ENCODE assay signal across 13 cellular contexts in the genomic region with DNA sequence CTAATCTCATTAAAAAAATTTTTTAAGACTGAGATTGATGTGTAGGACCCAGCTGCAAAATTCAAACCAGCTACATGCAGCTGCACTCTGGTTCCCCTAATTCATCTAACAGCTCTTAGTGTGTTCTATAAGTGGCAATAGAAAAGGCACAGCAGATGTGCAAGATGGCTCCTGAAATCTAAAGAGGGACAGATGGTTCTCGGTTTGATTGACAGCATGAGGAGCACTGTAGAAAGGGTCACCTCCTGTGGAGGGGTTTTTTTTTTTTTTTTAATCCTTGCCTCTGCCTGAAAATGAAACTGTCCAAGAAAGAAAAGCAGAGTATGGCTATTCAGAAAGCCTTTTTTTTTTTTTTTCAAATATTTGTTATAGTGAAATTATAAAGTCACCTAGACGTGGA. TPM values are rescaled to one million over a fixed set of nuclear protein-coding genes. Genes with fewer than 3 reads are reported as not detected.
DNase-seq lines count a peak whose midpoint lies in the region; ATAC-seq, FAIRE-seq and TF ChIP-seq lines count a peak whose summit lies in the region.
"Had no signal": no experiment of that assay in that cellular context is flagged by ENCODE, and none has a peak within 500 bp of the region (broad histone marks: within the 10 kb centered on the region; RNA-seq: fewer than 3 reads in every experiment).

No MANE protein-coding gene starts in this region.

- DNase-seq in NCI-H1092 (lab: John Stamatoyannopoulos, UW): peak; percentile 43
- DNase-seq in GM12878 (ENCODE audit: low read depth, low spot score): no peak
- DNase-seq in RWPE1 (ENCODE audit: low spot score): no peak
- no peak for DNase-seq in G401 (ENCODE audit: low spot score)
- no peak for DNase-seq in 8988T
- DNase-seq: activated CD4-positive, alpha-beta T cell treated with anti-CD3 and anti-CD28 coated beads, Interleukin-2, amount 50 U/mL, for 48 hours; brain microvascular endothelial cell; EL; stimulated activated CD4-positive, alpha-beta T cell treated with anti-CD3 and anti-CD28 coated beads, Interleukin-1b, Interleukin-23, amount 100 ng/mL, for 48 hours had no signal

- in situ Hi-C loops in GM12878 (cut with MboI): no loop called here
- in situ Hi-C loops in G401 (cut with HindIII; ENCODE audit: low sequenced_read_pairs): no loop called here

- POLR2A ChIA-PET in GM12878 (lab: Charles Lee): interaction anchor here (0.6 to 0.7 kb wide), 5 partner anchors 15 to 549 kb away, joined by 3 to 7 read pairs (median 3); no protein-coding TSS in a partner anchor
- POLR2A ChIA-PET in RWPE1 (lab: Yijun Ruan, JAX; ENCODE audit: low non-redundant PET): no interaction called here

- no peak for TF ChIP-seq RAD21 in GM12878 (IDR thresholded peaks at IDR 0.05; ENCODE audit: insufficient read depth, low read depth, low read length)

- TF ChIP-seq CTCF in GM12878 (IDR thresholded peaks at IDR 0.05 in 2 of 3, conservative IDR thresholded peaks at IDR 0.05 in 1 of 3; ENCODE audit: control insufficient read depth in 2 of 3, extremely low read depth in 1 of 3, insufficient read depth in 1 of 3, low read depth in 3 of 3, low read length in 3 of 3) (no peak), RWPE1 (conservative IDR thresholded peaks at IDR 0.05; ENCODE audit: low read depth) (no peak)

- no peak overlapping the region for H3K4me3 ChIP-seq in GM12878

- peaks cover 15% of the 10 kb centered on the region; the same call in 1 of the 2 replicates for H3K4me1 ChIP-seq in GM12878 (ENCODE audit: control insufficient read depth, insufficient read depth, low read length)

- BruUV-seq in GM12878 (replicated peaks; lab: Mats Ljungman, UMichigan): no TSS peak

- CTCF ChIA-PET in GM12878 (lab: Yijun Ruan, JAX) (interaction anchor here (0.6 to 1.6 kb wide), 5 partner anchors 13 to 235 kb away, joined by 3 to 5 read pairs (median 3); no protein-coding TSS in a partner anchor), RWPE1 (lab: Yijun Ruan, JAX) (no interaction called here)

- intact Hi-C loops in GM12878 (cut with micrococcal nuclease; ENCODE audit: unreplicated experiment): no loop called here

- no peaks in the 10 kb centered on the region for H3K36me3 ChIP-seq in GM12878 (ENCODE audit: control insufficient read depth in 2 of 2, insufficient read depth in 2 of 2, low read length in 1 of 2)
- H3K36me3 ChIP-seq: brain microvascular endothelial cell had no signal

- RAD21 ChIA-PET in GM12878 (lab: Charles Lee; ENCODE audit: unreplicated experiment): interaction anchor here (0.9 to 1.5 kb wide), 4 partner anchors 11 to 34 kb away, joined by 3 to 4 read pairs (median 3); a partner anchor contains a TSS

- no peak for TF ChIP-seq POLR2A in GM12878 (IDR thresholded peaks at IDR 0.05; ENCODE audit: low read depth, low read length)

- 0 out of 2 replicates have a peak overlapping the region, but pooled peaks have one; percentile 41 for H3K4me2 ChIP-seq in GM12878 (ENCODE audit: control insufficient read depth, insufficient read depth)

- SMC1A ChIA-PET in GM12878 (lab: Charles Lee; ENCODE audit: uncharacterized antibody, unreplicated experiment): interaction anchor here (0.7 to 1.3 kb wide), 4 partner anchors 15 to 91 kb away, joined by 3 to 4 read pairs (median 4); no protein-coding TSS in a partner anchor

- H3K9me3 ChIP-seq in GM12878 (replicated peaks; ENCODE audit: control insufficient read depth, insufficient read depth, low read length): no peaks in the 10 kb centered on the region

- H3K9ac ChIP-seq in GM12878 (ENCODE audit: control insufficient read depth, insufficient read depth, low read length): no peak overlapping the region

- H3K27me3 ChIP-seq in GM12878 (replicated peaks in 1 of 2; ENCODE audit: control insufficient read depth in 2 of 2, insufficient read depth in 2 of 2, low read length in 1 of 2): no peaks in the 10 kb centered on the region
- H3K27me3 ChIP-seq: brain microvascular endothelial cell had no signal

- no peak for FAIRE-seq in GM12878 (lab: Jason Lieb, UNC)

- H3K79me2 ChIP-seq in GM12878 (ENCODE audit: control insufficient read depth, insufficient read depth, low read length): no peaks in the 10 kb centered on the region

- ATAC-seq in GM18907 (IDR thresholded peaks at IDR 0.05; ENCODE audit: unreplicated experiment): peak; percentile 68
- ATAC-seq in HG02623 (IDR thresholded peaks at IDR 0.05; ENCODE audit: unreplicated experiment): peak; percentile 82
- peak; percentile 69 for ATAC-seq in GM12878
- ATAC-seq in GM21825 (IDR thresholded peaks at IDR 0.05; ENCODE audit: unreplicated experiment): no peak

- H3K27ac ChIP-seq in GM12878 (ENCODE audit: control insufficient read depth, insufficient read depth) (no peak overlapping the region), RWPE1 (no peak overlapping the region)
- H3K27ac ChIP-seq: brain microvascular endothelial cell, HL-60 had no signal

- 35% methylated on average over 2 of the region's 2 CpGs for WGBS in GM12878 (ENCODE audit: insufficient coverage, insufficient replicate concordance, low lambda C conversion rate, missing lambda C conversion rate)

- no peak for TF ChIP-seq EP300 in GM12878 (IDR thresholded peaks at IDR 0.05; ENCODE audit: borderline replicate concordance in 1 of 2, control insufficient read depth in 1 of 2, low read depth in 2 of 2, low read length in 2 of 2)

- H4K20me1 ChIP-seq in GM12878 (ENCODE audit: control insufficient read depth, insufficient read depth): no peaks in the 10 kb centered on the region

- H2AFZ ChIP-seq in GM12878 (ENCODE audit: control insufficient read depth, low read depth, low read length): no peak overlapping the region

TF ChIP-seq in GM12878, 131 proteins besides CTCF, POLR2A, EP300 and RAD21 (continues in another document):
- TF ChIP-seq, protein P1, sequence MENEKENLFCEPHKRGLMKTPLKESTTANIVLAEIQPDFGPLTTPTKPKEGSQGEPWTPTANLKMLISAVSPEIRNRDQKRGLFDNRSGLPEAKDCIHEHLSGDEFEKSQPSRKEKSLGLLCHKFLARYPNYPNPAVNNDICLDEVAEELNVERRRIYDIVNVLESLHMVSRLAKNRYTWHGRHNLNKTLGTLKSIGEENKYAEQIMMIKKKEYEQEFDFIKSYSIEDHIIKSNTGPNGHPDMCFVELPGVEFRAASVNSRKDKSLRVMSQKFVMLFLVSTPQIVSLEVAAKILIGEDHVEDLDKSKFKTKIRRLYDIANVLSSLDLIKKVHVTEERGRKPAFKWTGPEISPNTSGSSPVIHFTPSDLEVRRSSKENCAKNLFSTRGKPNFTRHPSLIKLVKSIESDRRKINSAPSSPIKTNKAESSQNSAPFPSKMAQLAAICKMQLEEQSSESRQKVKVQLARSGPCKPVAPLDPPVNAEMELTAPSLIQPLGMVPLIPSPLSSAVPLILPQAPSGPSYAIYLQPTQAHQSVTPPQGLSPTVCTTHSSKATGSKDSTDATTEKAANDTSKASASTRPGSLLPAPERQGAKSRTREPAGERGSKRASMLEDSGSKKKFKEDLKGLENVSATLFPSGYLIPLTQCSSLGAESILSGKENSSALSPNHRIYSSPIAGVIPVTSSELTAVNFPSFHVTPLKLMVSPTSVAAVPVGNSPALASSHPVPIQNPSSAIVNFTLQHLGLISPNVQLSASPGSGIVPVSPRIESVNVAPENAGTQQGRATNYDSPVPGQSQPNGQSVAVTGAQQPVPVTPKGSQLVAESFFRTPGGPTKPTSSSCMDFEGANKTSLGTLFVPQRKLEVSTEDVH (IDR thresholded peaks at IDR 0.05; ENCODE audit: low read depth, partially characterized antibody): no peak

RNA-seq across cellular contexts. Expression of a gene that starts 16.9 kb away (rescaled TPM):
- total RNA-seq in GM12878 (2013; cell fraction: nucleolus; rRNA removed): 201 and 206 TPM in 2 replicates
- total RNA-seq in GM12878 (2014; rRNA removed): 89.6 and 104 TPM in 2 replicates
- 107 and 109 TPM in 2 replicates for total RNA-seq in GM12878 (2014; rRNA removed; fragmentation: Illumina TruSeq; extraction: Trizol)
- 89.1 and 90.6 TPM in 2 replicates for total RNA-seq in GM12878 (2021)
- 108 TPM for polyA plus RNA-seq in GM12878 (2011; ENCODE audit: low read depth)
- polyA plus RNA-seq in GM12878 (2011; rRNA removed): 178 and 255 TPM in 2 replicates
- 84.6 and 88.1 TPM in 2 replicates for polyA plus RNA-seq in GM12878 (2011; cell fraction: cytosol; rRNA removed)
- polyA plus RNA-seq in GM12878 (2011; cell fraction: nucleus; rRNA removed): 76.2 and 80.2 TPM in 2 replicates
- polyA plus RNA-seq in GM12878 (2012): 99.9 and 107 TPM in 2 replicates
- 196 and 261 TPM in 2 replicates for polyA plus RNA-seq in GM12878 (2014; fragmentation: Illumina TruSeq; extraction: Trizol)
- 100 to 1,000 TPM; 131 to 141 TPM for polyA plus RNA-seq in GM12878 (2014; fragmentation: Nextera tagmentation; extraction: Ambion mirVana)
- 93.4 and 108 TPM in 2 replicates for polyA plus RNA-seq in GM12878 (2014; rRNA removed)
- polyA plus RNA-seq in GM12878 (2016; fragmentation: Nextera tagmentation; extraction: Ambion mirVana): 100 to 1,000 TPM; 146 to 148 TPM
- 53.7 and 65.8 TPM in 2 replicates for polyA minus RNA-seq in GM12878 (2011; rRNA and poly(A)+ RNA removed)
- polyA minus RNA-seq in GM12878 (2011; cell fraction: cytosol; rRNA and poly(A)+ RNA removed): 35.5 and 40.1 TPM in 2 replicates
- polyA minus RNA-seq in GM12878 (2011; cell fraction: nucleus; rRNA and poly(A)+ RNA removed): 64.0 and 117 TPM in 2 replicates
- total RNA-seq in G401 (2014; rRNA removed; shearing (Covaris generic)): 172 and 188 TPM in 2 replicates

RNA-seq across cellular contexts. Expression of a gene that starts 33.9 kb away (rescaled TPM):
- total RNA-seq in GM12878 (2013; cell fraction: nucleolus; rRNA removed): 290 and 300 TPM in 2 replicates
- total RNA-seq in GM12878 (2014; rRNA removed) (44.3 and 54.1 TPM in 2 replicates), GM12878 (2014; rRNA removed; fragmentation: Illumina TruSeq; extraction: Trizol) (50.6 and 53.6 TPM in 2 replicates), GM12878 (2021) (40.9 and 48.4 TPM in 2 replicates)
- 9.6 TPM for polyA plus RNA-seq in GM12878 (2011; ENCODE audit: low read depth)
- polyA plus RNA-seq in GM12878 (2011; rRNA removed) (42.5 and 57.4 TPM in 2 replicates), GM12878 (2014; fragmentation: Illumina TruSeq; extraction: Trizol) (27.0 and 31.0 TPM in 2 replicates), GM12878 (2014; fragmentation: Nextera tagmentation; extraction: Ambion mirVana) (10 to 100 TPM; 10.3 to 12.6 TPM), GM12878 (2014; rRNA removed) (23.0 and 23.8 TPM in 2 replicates), GM12878 (2016; fragmentation: Nextera tagmentation; extraction: Ambion mirVana) (10 to 100 TPM; 28.4 to 29.0 TPM)
- polyA plus RNA-seq in GM12878 (2011; cell fraction: cytosol; rRNA removed): 15.4 and 21.6 TPM in 2 replicates
- 51.3 and 52.6 TPM in 2 replicates for polyA plus RNA-seq in GM12878 (2011; cell fraction: nucleus; rRNA removed)
- polyA plus RNA-seq in GM12878 (2012): 14.6 and 20.4 TPM in 2 replicates
- 128 and 172 TPM in 2 replicates for polyA minus RNA-seq in GM12878 (2011; rRNA and poly(A)+ RNA removed)
- 36.4 and 41.7 TPM in 2 replicates for polyA minus RNA-seq in GM12878 (2011; cell fraction: cytosol; rRNA and poly(A)+ RNA removed)
- polyA minus RNA-seq in GM12878 (2011; cell fraction: nucleus; rRNA and poly(A)+ RNA removed): 164 and 223 TPM in 2 replicates
- total RNA-seq in G401 (2014; rRNA removed; shearing (Covaris generic)): 15.5 and 17.8 TPM in 2 replicates
